ENCODE assay signal across 22 cellular contexts in genomic region chr7:131149429-131149774, GRCh38.
DNase-seq lines count a peak whose midpoint lies in the region; ATAC-seq, FAIRE-seq and TF ChIP-seq lines count a peak whose summit lies in the region.
"Had no signal": no experiment of that assay in that cellular context is flagged by ENCODE, and none has a peak within 500 bp of the region (broad histone marks: within the 10 kb centered on the region; RNA-seq: fewer than 3 reads in every experiment).

No MANE protein-coding gene starts in this region.

- H3K9ac ChIP-seq in K562 (ENCODE audit: insufficient read depth in 1 of 2, low read depth in 2 of 2, low read length in 2 of 2) (no peak overlapping the region), skeletal muscle tissue (ENCODE audit: low read depth in 1 of 3, low read length in 3 of 3) (no peak overlapping the region)
- H3K9ac ChIP-seq: BLaER1 had no signal

- peak overlapping the region; percentile 8; the same call in 1 of the 2 replicates for H2AFZ ChIP-seq in GM23338
- no peak overlapping the region for H2AFZ ChIP-seq in K562 (ENCODE audit: low read depth, low read length)

- TF ChIP-seq EP300 in K562 (IDR thresholded peaks at IDR 0.05; ENCODE audit: low read length): no peak

- in situ Hi-C loops in K562 (cut with MboI): no loop called here

- H4K20me1 ChIP-seq in GM23338 (replicated peaks; ENCODE audit: insufficient read depth) (no peaks in the 10 kb centered on the region), K562 (replicated peaks; ENCODE audit: control insufficient read depth, insufficient read depth, low read length) (no peaks in the 10 kb centered on the region)
- H4K20me1 ChIP-seq: BLaER1 had no signal

- FAIRE-seq in A204.1 (lab: Jason Lieb, UNC) (peak; percentile 21), K562 (lab: Jason Lieb, UNC) (no peak)
- FAIRE-seq: D721Med, GM12878, H54 had no signal

- H3K27ac ChIP-seq in GM23338 (ENCODE audit: low read depth): no peak overlapping the region
- no peak overlapping the region for H3K27ac ChIP-seq in K562 (ENCODE audit: extremely low read depth, low read depth, low read length)
- peak overlapping the region; percentile 52 for H3K27ac ChIP-seq in skeletal muscle tissue (ENCODE audit: low read depth, low read length)
- H3K27ac ChIP-seq: BLaER1, C4-2B had no signal

- CTCF ChIA-PET in K562 (lab: Yijun Ruan, JAX; ENCODE audit: low intra/inter-chr PET ratio): no interaction called here

- no peak for TF ChIP-seq RAD21 in K562 (CRISPR knock-in tag; conservative IDR thresholded peaks at IDR 0.05 in 1 of 2, IDR thresholded peaks at IDR 0.05 in 1 of 2)

- H3K9me3 ChIP-seq in K562 (replicated peaks; ENCODE audit: control insufficient read depth, insufficient read depth, low read depth, low read length) (no peaks in the 10 kb centered on the region), skeletal muscle tissue (ENCODE audit: control insufficient read depth in 3 of 3, low read length in 3 of 3) (no peaks in the 10 kb centered on the region)
- H3K9me3 ChIP-seq: BLaER1, HAP-1 had no signal

- H3K36me3 Mint-ChIP-seq in GM23338 (ENCODE audit: low read depth): no peaks in the 10 kb centered on the region
- H3K36me3 Mint-ChIP-seq: CD8-positive, alpha-beta memory T cell had no signal

- H3K9me1 ChIP-seq in K562 (ENCODE audit: control insufficient read depth, insufficient read depth, low read length): no peaks in the 10 kb centered on the region

- no peaks in the 10 kb centered on the region for H3K9me3 Mint-ChIP-seq in GM23338
- H3K9me3 Mint-ChIP-seq: CD4-positive, alpha-beta T cell had no signal

- no peak for TF ChIP-seq POLR2A in K562 (conservative IDR thresholded peaks at IDR 0.05)

- intact Hi-C loops in K562 (cut with micrococcal nuclease): no loop called here

- H3K9me2 ChIP-seq in GM23338 (ENCODE audit: insufficient read depth): no peaks in the 10 kb centered on the region

- H3K27me3 ChIP-seq in GM23338 (ENCODE audit: insufficient read depth) (no peaks in the 10 kb centered on the region), K562 (ENCODE audit: control insufficient read depth in 2 of 2, insufficient read depth in 2 of 2, low read length in 2 of 2) (peaks cover 22 to 30% of the 10 kb centered on the region in 2 experiments), skeletal muscle tissue (ENCODE audit: control insufficient read depth in 3 of 3, insufficient read depth in 3 of 3, low read length in 3 of 3) (no peaks in the 10 kb centered on the region)
- H3K27me3 ChIP-seq: BLaER1 had no signal

- H3K4me1 Mint-ChIP-seq in GM23338: no peaks in the 10 kb centered on the region; the same call in 2 of the 3 replicates
- H3K4me1 Mint-ChIP-seq: B cell; CD8-positive, alpha-beta memory T cell had no signal

- DNase-seq in GM23338 (ENCODE audit: low spot score) (no peak), K562 (ENCODE audit: extremely low read depth in 1 of 4, low spot score in 3 of 4) (no peak), NCI-H524 treated with DMSO at 0.1 percent for 48 hours (lab: John Stamatoyannopoulos, UW) (no peak), foreskin fibroblast (no peak), SHP77 (lab: John Stamatoyannopoulos, UW) (no peak)
- DNase-seq: 8988T; CD4-positive, alpha-beta T cell; CD8-positive, alpha-beta memory T cell; DMS 273 treated with DMSO at 0.1 percent for 48 hours; DMS79; EL; GDM1; GOT3 had no signal

- no peak overlapping the region for H3K4me3 Mint-ChIP-seq in GM23338
- H3K4me3 Mint-ChIP-seq: B cell; CD4-positive, alpha-beta T cell; CD8-positive, alpha-beta memory T cell had no signal

- ATAC-seq in GM23338: no peak
- ATAC-seq in K562: no peak
- ATAC-seq: GM12878 had no signal

- TF ChIP-seq CTCF in GM23338 (conservative IDR thresholded peaks at IDR 0.05; ENCODE audit: low read depth in 2 of 2) (no peak), K562 (IDR thresholded peaks at IDR 0.05 in 2 of 3, conservative IDR thresholded peaks at IDR 0.05 in 1 of 3; ENCODE audit: insufficient read depth in 2 of 3, low read depth in 1 of 3, low read length in 3 of 3) (no peak), foreskin fibroblast (IDR thresholded peaks at IDR 0.05; ENCODE audit: low read depth, low read length) (no peak)

- BruUV-seq in K562 (replicated peaks; lab: Mats Ljungman, UMichigan): no TSS peak

- H3K27ac Mint-ChIP-seq in GM23338: no peak overlapping the region
- H3K27ac Mint-ChIP-seq: B cell; CD4-positive, alpha-beta T cell; CD8-positive, alpha-beta memory T cell had no signal

- H3K36me3 ChIP-seq in GM23338 (ENCODE audit: insufficient read depth): no peaks in the 10 kb centered on the region
- H3K36me3 ChIP-seq in K562 (ENCODE audit: control insufficient read depth, insufficient read depth, low read length): no peaks in the 10 kb centered on the region
- no peaks in the 10 kb centered on the region for H3K36me3 ChIP-seq in skeletal muscle tissue (ENCODE audit: control insufficient read depth in 3 of 3, insufficient read depth in 3 of 3, low read length in 3 of 3)
- H3K36me3 ChIP-seq: BLaER1, HAP-1 had no signal

- peaks cover 1% of the 10 kb centered on the region for H3K27me3 Mint-ChIP-seq in GM23338 (ENCODE audit: insufficient read depth, low read depth, poor library complexity)
- H3K27me3 Mint-ChIP-seq: B cell; CD4-positive, alpha-beta T cell had no signal

- H3K4me1 ChIP-seq in GM23338 (ENCODE audit: insufficient read depth) (no peaks in the 10 kb centered on the region), K562 (replicated peaks in 1 of 2; ENCODE audit: control insufficient read depth in 2 of 2, insufficient read depth in 2 of 2, low read length in 2 of 2) (no peaks in the 10 kb centered on the region), skeletal muscle tissue (ENCODE audit: control insufficient read depth in 3 of 3, insufficient read depth in 3 of 3, low read length in 3 of 3) (peaks cover 14 to 21% (median 15%) of the 10 kb centered on the region in 3 donors)
- H3K4me1 ChIP-seq: BLaER1, HAP-1 had no signal

- H3F3A ChIP-seq in GM23338 (replicated peaks; ENCODE audit: low read depth): no peaks in the 10 kb centered on the region

- H3K79me2 ChIP-seq in GM23338 (replicated peaks; ENCODE audit: insufficient read depth) (no peaks in the 10 kb centered on the region), K562 (ENCODE audit: control insufficient read depth, insufficient read depth, low read length) (no peaks in the 10 kb centered on the region)

- H3K4me2 ChIP-seq in GM23338: no peak overlapping the region
- no peak overlapping the region for H3K4me2 ChIP-seq in K562 (ENCODE audit: insufficient read depth, low read length)
- H3K4me2 ChIP-seq: BLaER1 had no signal

- POLR2A ChIA-PET in K562 (lab: Yijun Ruan, JAX): interaction anchor here (1.0 to 1.1 kb wide), 2 partner anchors 47 to 190 kb away, joined by 3 to 4 read pairs; no protein-coding TSS in a partner anchor

- H3K4me3 ChIP-seq in GM23338 (no peak overlapping the region), K562 (no peak overlapping the region), skeletal muscle tissue (ENCODE audit: low read length in 3 of 3) (no peak overlapping the region), foreskin fibroblast (ENCODE audit: low read depth in 1 of 2, low read length in 2 of 2) (no peak overlapping the region)
- H3K4me3 ChIP-seq: BLaER1, GM12878, HAP-1 had no signal

TF ChIP-seq in K562, 482 proteins besides CTCF, POLR2A, EP300 and RAD21 (continues in another document):
- TF ChIP-seq ZBTB8A (IDR thresholded peaks at IDR 0.05; ENCODE audit: partially characterized antibody) (no peak), KDM5B (IDR thresholded peaks at IDR 0.05; ENCODE audit: insufficient replicate concordance, low read depth, low read length) (no peak), NFE2 (IDR thresholded peaks at IDR 0.05; ENCODE audit: low read depth) (no peak), C11orf30 (IDR thresholded peaks at IDR 0.05; ENCODE audit: low read depth) (peak; percentile 66), PYGO2 (tag; IDR thresholded peaks at IDR 0.05) (no peak), TCF3 (CRISPR knock-in tag; IDR thresholded peaks at IDR 0.05) (no peak), SREBF1 (IDR thresholded peaks at IDR 0.05; ENCODE audit: borderline replicate concordance, low read depth, low read length) (no peak), BMI1 (IDR thresholded peaks at IDR 0.05; ENCODE audit: low read length) (peak; percentile 57), ZNF280B (CRISPR knock-in tag; IDR thresholded peaks at IDR 0.05) (no peak), PHTF2 (CRISPR knock-in tag; IDR thresholded peaks at IDR 0.05) (no peak), EZH2 (IDR thresholded peaks at IDR 0.05; ENCODE audit: borderline replicate concordance, low read depth, low read length) (0 out of 2 replicates have a peak, but pooled peaks have one; percentile 33), CGGBP1 (CRISPR knock-in tag; IDR thresholded peaks at IDR 0.05) (no peak), MAFF (IDR thresholded peaks at IDR 0.05; ENCODE audit: low read length) (peak; percentile 47; the same call in 1 of the 2 replicates), HLTF (IDR thresholded peaks at IDR 0.05) (no peak), MAFG (tag; conservative IDR thresholded peaks at IDR 0.05) (peak; percentile 48; the same call in 1 of the 2 replicates)
- TF ChIP-seq, protein P1, sequence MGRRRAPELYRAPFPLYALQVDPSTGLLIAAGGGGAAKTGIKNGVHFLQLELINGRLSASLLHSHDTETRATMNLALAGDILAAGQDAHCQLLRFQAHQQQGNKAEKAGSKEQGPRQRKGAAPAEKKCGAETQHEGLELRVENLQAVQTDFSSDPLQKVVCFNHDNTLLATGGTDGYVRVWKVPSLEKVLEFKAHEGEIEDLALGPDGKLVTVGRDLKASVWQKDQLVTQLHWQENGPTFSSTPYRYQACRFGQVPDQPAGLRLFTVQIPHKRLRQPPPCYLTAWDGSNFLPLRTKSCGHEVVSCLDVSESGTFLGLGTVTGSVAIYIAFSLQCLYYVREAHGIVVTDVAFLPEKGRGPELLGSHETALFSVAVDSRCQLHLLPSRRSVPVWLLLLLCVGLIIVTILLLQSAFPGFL (CRISPR knock-in tag; IDR thresholded peaks at IDR 0.05): no peak
